ENCODE assay signal across 8 cellular contexts in the genomic region with DNA sequence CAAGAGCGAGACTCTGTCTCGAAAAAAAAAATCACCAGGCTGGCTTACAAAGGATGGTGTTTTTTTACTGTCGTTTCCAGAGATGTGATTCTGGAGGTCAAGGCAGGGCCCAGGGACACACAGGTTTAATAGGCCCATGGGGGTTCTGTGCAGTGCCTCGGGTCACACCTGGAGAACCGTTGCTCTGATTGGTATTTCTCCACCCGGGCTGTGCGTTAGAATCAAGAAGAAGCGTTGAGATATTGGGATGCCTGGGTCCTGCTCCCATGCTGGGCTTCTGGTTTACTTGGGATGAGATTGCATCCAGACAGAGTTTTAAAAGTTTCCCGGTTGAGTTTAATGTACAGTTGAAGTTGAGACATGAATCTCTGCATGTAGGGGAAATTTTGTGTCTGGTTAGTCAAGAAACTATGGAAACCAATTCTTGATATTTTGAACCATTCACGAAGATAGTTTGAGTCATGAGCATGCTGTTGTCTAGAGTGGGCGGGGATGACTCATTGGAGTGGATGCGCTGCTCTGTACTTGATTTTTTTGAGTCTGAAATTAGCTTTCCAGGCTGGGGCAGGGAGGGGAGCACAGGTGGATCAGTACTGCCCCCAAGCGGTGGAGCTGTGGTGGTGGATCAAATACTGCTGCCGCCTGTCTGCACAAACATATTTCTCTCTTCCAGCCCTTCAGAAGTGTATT. TPM values are rescaled to one million over a fixed set of nuclear protein-coding genes. Genes with fewer than 3 reads are reported as not detected.
DNase-seq lines count a peak whose midpoint lies in the region; ATAC-seq and TF ChIP-seq lines count a peak whose summit lies in the region.

No MANE protein-coding gene starts in this region.

- no peaks in the 10 kb centered on the region for H4K20me1 ChIP-seq in PC-3 (ENCODE audit: low read length)

- no peak overlapping the region for H3K27ac ChIP-seq in PC-3 (ENCODE audit: low read length)
- no peak overlapping the region for H3K27ac ChIP-seq in substantia nigra (ENCODE audit: low read depth, low read length, poor library complexity, severe bottlenecking)

- POLR2A ChIA-PET in PC-3 (lab: Charles Lee; ENCODE audit: unreplicated experiment), result no interaction called here

- H3F3A ChIP-seq in PC-3 (ENCODE audit: low read length, unreplicated experiment), result no peaks in the 10 kb centered on the region

- no peaks in the 10 kb centered on the region for H3K9me2 ChIP-seq in PC-3 (replicated peaks; ENCODE audit: low read length)

- intact Hi-C loops in PC-3 (cut with micrococcal nuclease), result loop anchor here (1.0 to 5.0 kb wide), 3 partner anchors 99 to 452 kb away; a partner anchor contains a TSS

- no peaks in the 10 kb centered on the region for H3K79me2 ChIP-seq in PC-3 (ENCODE audit: low read length)

- no peaks in the 10 kb centered on the region; the same call in 1 of the 2 replicates for H3K4me1 ChIP-seq in PC-3 (ENCODE audit: insufficient read depth, low read length)

- H3K4me2 ChIP-seq in PC-3 (ENCODE audit: low read length), result no peak overlapping the region

- peak; percentile 83 for DNase-seq in D341Med (ENCODE audit: low spot score)
- peak; percentile 87 for DNase-seq in GM20000 (ENCODE audit: low spot score)
- peak; percentile 84 for DNase-seq in HPDE6-E6E7 (ENCODE audit: extremely low spot score)
- peak; percentile 89 for DNase-seq in PC-3
- DNase-seq in activated T-cell treated with anti-CD3 and anti-CD28 coated beads, Interleukin-2, amount 50 U/mL, for 1 hour, result peak; percentile 46
- peak; percentile 93 for DNase-seq in fibroblast of peridontal ligament (ENCODE audit: extremely low read depth)
- peak; percentile 94 for DNase-seq in non-pigmented ciliary epithelial cell (ENCODE audit: low read depth)
- DNase-seq in substantia nigra (lab: John Stamatoyannopoulos, UW), result peak in 45 of 49 donors; percentile 9 to 79 (median 47)

- H3K9ac ChIP-seq in PC-3 (ENCODE audit: low read length), result no peak overlapping the region

- TF ChIP-seq CTCF in GM20000 (IDR thresholded peaks at IDR 0.05; ENCODE audit: extremely low read depth, missing control alignments), result peak; percentile 81
- peak; percentile 96 for TF ChIP-seq CTCF in PC-3 (conservative IDR thresholded peaks at IDR 0.05; ENCODE audit: low read depth, low read length)

- H3K9me3 ChIP-seq in PC-3 (ENCODE audit: low read length), result no peaks in the 10 kb centered on the region

- no peak overlapping the region for H2AFZ ChIP-seq in PC-3 (ENCODE audit: low read length)

- H3K4me3 ChIP-seq in PC-3 (ENCODE audit: low read length), result no peak overlapping the region

- CTCF ChIA-PET in PC-3 (lab: Charles Lee), result interaction anchor here (0.6 to 3.1 kb wide), 7 partner anchors 48 to 452 kb away, joined by 3 to 26 read pairs (median 8); a partner anchor contains a TSS

- H3K36me3 ChIP-seq in PC-3 (ENCODE audit: low read depth, low read length), result no peaks in the 10 kb centered on the region

- H3K27me3 ChIP-seq in PC-3 (ENCODE audit: low read length), result no peaks in the 10 kb centered on the region

- no TSS peak for BruUV-seq in PC-3 (replicated peaks; lab: Mats Ljungman, UMichigan)

- ATAC-seq in PC-3, result peak; percentile 85

RNA-seq across cellular contexts. Expression of a gene that starts 50.1 kb away (rescaled TPM):
- 0.29 and 0.62 TPM in 2 replicates for total RNA-seq in PC-3 (2014; rRNA removed)
